22 cellular contexts compared by ENCODE assay signal in genomic region chr1:243471026-243471685, GRCh38.
DNase-seq lines count a peak whose midpoint lies in the region; ATAC-seq and TF ChIP-seq lines count a peak whose summit lies in the region.
"Had no signal": no experiment of that assay in that cellular context is flagged by ENCODE, and none has a peak within 500 bp of the region (broad histone marks: within the 10 kb centered on the region; RNA-seq: fewer than 3 reads in every experiment).

No MANE protein-coding gene starts in this region.

- ATAC-seq in HG03439 (IDR thresholded peaks at IDR 0.05; ENCODE audit: unreplicated experiment) (no peak), GM19035 (IDR thresholded peaks at IDR 0.05; ENCODE audit: unreplicated experiment) (no peak)
- ATAC-seq: esophagus mucosa; naive thymus-derived CD8-positive, alpha-beta T cell had no signal

- intact Hi-C loops in dendritic cell treated with granulocyte-macrophage colony-stimulating factor and Interleukin-4, amounts not matched to agents 40 ng/mL and 50 ng/mL, for 4 days (cut with micrococcal nuclease): no loop called here

- H3K4me1 ChIP-seq in SJCRH30: no peaks in the 10 kb centered on the region
- H3K4me1 ChIP-seq: colonic mucosa had no signal

- peak overlapping the region; percentile 41; the same call in 1 of the 2 replicates for H3K27ac Mint-ChIP-seq in HFFc6
- peak overlapping the region; percentile 67 for H3K27ac Mint-ChIP-seq in dendritic cell treated with granulocyte-macrophage colony-stimulating factor and Interleukin-4, amounts not matched to agents 40 ng/mL and 50 ng/mL, for 4 days
- H3K27ac Mint-ChIP-seq: CD4-positive, alpha-beta T cell; T-helper 1 cell treated with Interleukin-12 subunit alpha and Interleukin-12 subunit beta and Interleukin-4 antibody, amounts not matched to agents 30 μg/mL and 1 μg/mL, for 36 hours had no signal

- no peak overlapping the region for H3K4me3 ChIP-seq in SJCRH30
- H3K4me3 ChIP-seq: colonic mucosa, hepatocyte, PC-9, sigmoid colon had no signal

- no peaks in the 10 kb centered on the region for H3K9me3 Mint-ChIP-seq in HFFc6
- no peaks in the 10 kb centered on the region for H3K9me3 Mint-ChIP-seq in dendritic cell treated with granulocyte-macrophage colony-stimulating factor and Interleukin-4, amounts not matched to agents 40 ng/mL and 50 ng/mL, for 4 days
- H3K9me3 Mint-ChIP-seq: CD4-positive, alpha-beta T cell; naive thymus-derived CD8-positive, alpha-beta T cell; stimulated activated naive B cell treated with anti-CD40 and anti-IgM and Interleukin-4, amounts not matched to agents 10 μg/mL and 1 μg/mL and 100 μg/mL, for 72 hours; T-helper 1 cell treated with Interleukin-12 subunit alpha and Interleukin-12 subunit beta and Interleukin-4 antibody, amounts not matched to agents 30 μg/mL and 1 μg/mL, for 36 hours had no signal

- DNase-seq in HFFc6 (no peak), NCI-H446 treated with DMSO at 0.1 percent for 48 hours (lab: John Stamatoyannopoulos, UW) (peak; percentile 87), pons (ENCODE audit: low spot score) (peak; percentile 72), SJCRH30 (no peak)
- DNase-seq in activated CD4-positive, alpha-beta T cell treated with anti-CD3 and anti-CD28 coated beads for 48 hours: no peak
- DNase-seq: activated CD4-positive, alpha-beta T cell treated with anti-CD3 and anti-CD28 coated beads for 4 hours; activated T-cell treated with anti-CD3 and anti-CD28 coated beads, Interleukin-2, amount 50 U/mL, for 48 hours; CD4-positive, alpha-beta T cell; colonic mucosa; GF-D8; naive thymus-derived CD8-positive, alpha-beta T cell; PC-9; sigmoid colon; stimulated activated CD4-positive, alpha-beta T cell treated with anti-CD3 and anti-CD28 coated beads, Interleukin-4, amount 100 ng/mL, for 4 hours; stimulated activated naive B cell treated with anti-CD40 and anti-IgM and Interleukin-4, amounts not matched to agents 10 μg/mL and 1 μg/mL and 100 μg/mL, for 72 hours had no signal

- no peak overlapping the region for H3K27ac ChIP-seq in SJCRH30
- H3K27ac ChIP-seq: colonic mucosa, hepatocyte, HL-60, PC-9, sigmoid colon had no signal

- peaks cover 1% of the 10 kb centered on the region; the same call in 1 of the 2 replicates for H3K27me3 Mint-ChIP-seq in HFFc6 (ENCODE audit: insufficient read depth)
- H3K27me3 Mint-ChIP-seq in dendritic cell treated with granulocyte-macrophage colony-stimulating factor and Interleukin-4, amounts not matched to agents 40 ng/mL and 50 ng/mL, for 4 days: no peaks in the 10 kb centered on the region
- H3K27me3 Mint-ChIP-seq: CD4-positive, alpha-beta T cell; naive thymus-derived CD8-positive, alpha-beta T cell; stimulated activated naive B cell treated with anti-CD40 and anti-IgM and Interleukin-4, amounts not matched to agents 10 μg/mL and 1 μg/mL and 100 μg/mL, for 72 hours had no signal

- H3K36me3 ChIP-seq in SJCRH30: no peaks in the 10 kb centered on the region
- H3K36me3 ChIP-seq: colonic mucosa, sigmoid colon had no signal

- TF ChIP-seq CTCF in HFFc6 (IDR thresholded peaks at IDR 0.05): no peak

- peaks cover 43% of the 10 kb centered on the region for H3K4me1 Mint-ChIP-seq in HFFc6 (ENCODE audit: low read depth)
- peaks cover 39% of the 10 kb centered on the region for H3K4me1 Mint-ChIP-seq in dendritic cell treated with granulocyte-macrophage colony-stimulating factor and Interleukin-4, amounts not matched to agents 40 ng/mL and 50 ng/mL, for 4 days (ENCODE audit: low read depth)

- H3K9me3 ChIP-seq in SJCRH30 (replicated peaks): no peaks in the 10 kb centered on the region
- H3K9me3 ChIP-seq: colonic mucosa, sigmoid colon had no signal

- H3K4me3 Mint-ChIP-seq in HFFc6: peak overlapping the region; percentile 27; the same call in 1 of the 2 replicates
- peak overlapping the region; percentile 17 for H3K4me3 Mint-ChIP-seq in dendritic cell treated with granulocyte-macrophage colony-stimulating factor and Interleukin-4, amounts not matched to agents 40 ng/mL and 50 ng/mL, for 4 days
- H3K4me3 Mint-ChIP-seq: CD4-positive, alpha-beta T cell; stimulated activated naive B cell treated with anti-CD40 and anti-IgM and Interleukin-4, amounts not matched to agents 10 μg/mL and 1 μg/mL and 100 μg/mL, for 72 hours; T-helper 1 cell treated with Interleukin-12 subunit alpha and Interleukin-12 subunit beta and Interleukin-4 antibody, amounts not matched to agents 30 μg/mL and 1 μg/mL, for 36 hours had no signal

- H3K36me3 Mint-ChIP-seq in HFFc6 (ENCODE audit: low read depth): no peaks in the 10 kb centered on the region
- peaks cover 30% of the 10 kb centered on the region for H3K36me3 Mint-ChIP-seq in dendritic cell treated with granulocyte-macrophage colony-stimulating factor and Interleukin-4, amounts not matched to agents 40 ng/mL and 50 ng/mL, for 4 days (ENCODE audit: low read depth)

- H3K27me3 ChIP-seq in SJCRH30: no peaks in the 10 kb centered on the region
- H3K27me3 ChIP-seq: colonic mucosa, hepatocyte, sigmoid colon had no signal

Comparison
In these comparisons a context has a peak if more than half of its experiments do, and no peak if none do; other contexts are left out.
1. DNase-seq: peak in NCI-H446 treated with DMSO at 0.1 percent for 48 hours (single experiment) and pons (single experiment); none in HFFc6 (single experiment), SJCRH30 (0 of 2) and activated CD4-positive, alpha-beta T cell treated with anti-CD3 and anti-CD28 coated beads for 48 hours (single experiment).